Comparison of ENCODE assay signal across 8 cellular contexts in genomic region chr4:6269400-6269650, GRCh38. TPM values are rescaled to one million over a fixed set of nuclear protein-coding genes. Genes with fewer than 3 reads are reported as not detected.
DNase-seq lines count a peak whose midpoint lies in the region; ATAC-seq and TF ChIP-seq lines count a peak whose summit lies in the region.

No MANE protein-coding gene starts in this region.

- H3K4me2 ChIP-seq in Loucy (ENCODE audit: low read depth, low read length, poor library complexity, severe bottlenecking) = peak overlapping the region; percentile 88

- intact Hi-C loops in prostate gland (cut with DNase I) = no loop called here

- no peaks in the 10 kb centered on the region for H3K79me2 ChIP-seq in Loucy (ENCODE audit: insufficient read depth, low read length)

- H3K4me3 Mint-ChIP-seq in endodermal cell = peak overlapping the region; percentile 69

- no peak for TF ChIP-seq POLR2A in prostate gland (IDR thresholded peaks at IDR 0.05)

- H3K9me3 Mint-ChIP-seq in endodermal cell = no peaks in the 10 kb centered on the region

- H3K4me1 Mint-ChIP-seq in endodermal cell = peaks cover 21% of the 10 kb centered on the region

- ATAC-seq in GM18517 (IDR thresholded peaks at IDR 0.05; ENCODE audit: unreplicated experiment) (peak; percentile 29), GM18861 (IDR thresholded peaks at IDR 0.05; ENCODE audit: unreplicated experiment) (no peak)

- H3F3A ChIP-seq in Loucy (ENCODE audit: low read depth) = no peaks in the 10 kb centered on the region

- H3K4me1 ChIP-seq in Loucy (ENCODE audit: insufficient read depth, low read length, poor library complexity, severe bottlenecking) (peaks cover 30% of the 10 kb centered on the region), endodermal cell (ENCODE audit: control insufficient read depth, insufficient read depth, low read length) (peaks cover 2% of the 10 kb centered on the region), prostate gland (replicated peaks) (peaks cover 10% of the 10 kb centered on the region)

- H3K27ac Mint-ChIP-seq in endodermal cell = no peak overlapping the region

- H3K36me3 Mint-ChIP-seq in endodermal cell (ENCODE audit: low read depth) = no peaks in the 10 kb centered on the region

- H3K27me3 ChIP-seq in Loucy (ENCODE audit: insufficient read depth, low read length, poor library complexity, severe bottlenecking) = peaks cover 7% of the 10 kb centered on the region
- no peaks in the 10 kb centered on the region for H3K27me3 ChIP-seq in endodermal cell (ENCODE audit: control insufficient read depth, insufficient read depth, low read length, poor library complexity, severe bottlenecking)
- H3K27me3 ChIP-seq in prostate gland (replicated peaks; ENCODE audit: insufficient read depth) = no peaks in the 10 kb centered on the region

- H2AFZ ChIP-seq in Loucy (ENCODE audit: low read length) = peak overlapping the region; percentile 82

- no peaks in the 10 kb centered on the region for H3K9me2 ChIP-seq in Loucy (replicated peaks; ENCODE audit: low read depth, low read length)

- WGBS in endodermal cell (ENCODE audit: insufficient coverage in 1 of 2, insufficient read length in 1 of 2), 2 experiments = 6 to 13% methylated on average over 8 to 24 of the region's 24 CpGs
- under 1% methylated on average over 22 of the region's 24 CpGs for WGBS in prostate gland

- peaks cover 7% of the 10 kb centered on the region for H4K20me1 ChIP-seq in Loucy (ENCODE audit: insufficient read depth, low read length, poor library complexity, severe bottlenecking)

- H3K27ac ChIP-seq in endodermal cell (ENCODE audit: low read depth, low read length) (no peak overlapping the region), prostate gland (no peak overlapping the region)

- H3K4me3 ChIP-seq in Loucy (ENCODE audit: low read length, poor library complexity, severe bottlenecking) = peak overlapping the region; percentile 84
- H3K4me3 ChIP-seq in endodermal cell (ENCODE audit: low read length) = peak overlapping the region; percentile 69
- H3K4me3 ChIP-seq in prostate gland = peak overlapping the region; percentile 10 to 97

- H3K27me3 Mint-ChIP-seq in endodermal cell (ENCODE audit: insufficient read depth) = no peaks in the 10 kb centered on the region

- no peaks in the 10 kb centered on the region for H3K36me3 ChIP-seq in Loucy (ENCODE audit: insufficient read depth, low read length)
- H3K36me3 ChIP-seq in endodermal cell (ENCODE audit: control insufficient read depth, insufficient read depth, low read length) = no peaks in the 10 kb centered on the region
- H3K36me3 ChIP-seq in prostate gland = no peaks in the 10 kb centered on the region

- H3K9me3 ChIP-seq in Loucy (ENCODE audit: insufficient read depth, low read depth, low read length) (no peaks in the 10 kb centered on the region), endodermal cell (ENCODE audit: control insufficient read depth, low read length) (no peaks in the 10 kb centered on the region), prostate gland (no peaks in the 10 kb centered on the region)

- TF ChIP-seq CTCF in Loucy (conservative IDR thresholded peaks at IDR 0.05; ENCODE audit: low read length) = no peak
- TF ChIP-seq CTCF in endodermal cell (conservative IDR thresholded peaks at IDR 0.05) = no peak
- TF ChIP-seq CTCF in prostate gland (IDR thresholded peaks at IDR 0.05) = no peak

- no peak for DNase-seq in endodermal cell
- no peak for DNase-seq in prostate gland (ENCODE audit: low spot score)
- no peak for DNase-seq in kidney tubule cell (ENCODE audit: low spot score)
- no peak for DNase-seq in dedifferentiated amniotic fluid mesenchymal stem cell (ENCODE audit: extremely low spot score)
- DNase-seq in medulla oblongata (ENCODE audit: extremely low spot score) = no peak

- H3K9ac ChIP-seq in Loucy (ENCODE audit: low read depth, low read length, poor library complexity, severe bottlenecking) = peak overlapping the region; percentile 55
- H3K9ac ChIP-seq in endodermal cell (ENCODE audit: extremely low read depth, low read length, poor library complexity, severe bottlenecking) = no peak overlapping the region

RNA-seq across cellular contexts. Expression of gene WFS1, which starts 0.3 kb away (rescaled TPM):
- total RNA-seq in endodermal cell (10 to 100 TPM; 25.3 to 26.1 TPM), prostate gland (100 to 1,000 TPM in 1 of 2 donors, 10 to 100 TPM in 1; 53.4 to 169 TPM)
- polyA plus RNA-seq in endodermal cell (2013, experiment 1 of 2) = 23.8 TPM
- 24.1 TPM for polyA plus RNA-seq in endodermal cell (2013, experiment 2 of 2)
